ENCODE assay signal across 8 cellular contexts in the genomic region with DNA sequence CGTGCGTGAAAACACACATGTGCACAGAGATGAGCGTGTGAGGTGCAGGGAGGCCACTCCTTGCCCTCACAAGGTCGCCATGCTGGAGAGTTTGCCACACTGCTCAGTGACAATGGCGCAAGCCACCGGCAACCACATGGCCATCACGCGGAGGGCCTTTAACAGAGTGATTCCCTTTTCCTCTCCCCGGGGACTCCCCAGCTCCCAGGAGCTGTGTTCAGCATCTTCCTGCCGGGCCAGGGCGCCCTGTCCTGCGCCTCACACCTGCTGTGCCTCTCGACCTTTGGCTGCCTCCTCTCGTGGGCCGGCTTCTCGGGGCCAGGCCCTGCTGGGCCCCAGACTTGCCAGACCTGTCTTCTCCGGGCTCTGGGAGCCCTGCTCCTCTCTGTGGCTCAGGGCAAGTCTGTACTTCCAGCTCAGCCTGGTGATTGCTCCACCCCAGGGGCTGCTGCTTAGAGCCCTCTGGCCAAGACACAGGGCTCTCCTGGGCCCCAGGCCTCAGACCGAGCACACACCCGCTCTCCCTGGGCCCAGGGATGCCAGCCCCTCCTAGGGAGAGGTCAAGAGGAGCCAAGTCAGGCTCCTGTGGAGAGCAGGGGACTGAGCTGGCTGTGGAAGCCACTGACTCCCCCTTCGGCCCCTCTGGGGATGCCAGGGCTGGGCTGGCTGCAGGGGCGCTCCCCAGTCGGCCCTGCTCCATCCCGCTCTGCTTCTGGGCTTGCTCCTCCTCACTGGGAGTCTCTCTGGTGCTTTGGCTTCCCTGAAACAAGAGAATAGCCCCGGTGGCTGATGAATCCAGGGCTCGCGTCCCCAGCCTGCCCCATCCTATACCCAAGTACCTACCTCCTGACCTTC. TPM values are rescaled to one million over a fixed set of nuclear protein-coding genes. Genes with fewer than 3 reads are reported as not detected.
DNase-seq lines count a peak whose midpoint lies in the region; ATAC-seq, FAIRE-seq and TF ChIP-seq lines count a peak whose summit lies in the region.
"Had no signal": no experiment of that assay in that cellular context is flagged by ENCODE, and none has a peak within 500 bp of the region (broad histone marks: within the 10 kb centered on the region; RNA-seq: fewer than 3 reads in every experiment).

No MANE protein-coding gene starts in this region.

- no peak for FAIRE-seq in HTR-8/SVneo (lab: Jason Lieb, UNC)

- no peak overlapping the region for H3K4me3 ChIP-seq in brain microvascular endothelial cell (ENCODE audit: low read depth, low read length)

- H3K9me3 Mint-ChIP-seq in osteocyte (ENCODE audit: unreplicated experiment): no peaks in the 10 kb centered on the region

- no peak overlapping the region for H3K4me3 Mint-ChIP-seq in osteocyte (ENCODE audit: unreplicated experiment)

- peaks cover 80% of the 10 kb centered on the region for H3K4me1 Mint-ChIP-seq in osteocyte (ENCODE audit: unreplicated experiment)

- ATAC-seq in omental fat pad (ENCODE audit: low FRiP score): no peak

- no peaks in the 10 kb centered on the region for H3K27me3 Mint-ChIP-seq in osteocyte (ENCODE audit: unreplicated experiment)

- H3K27ac ChIP-seq in brain microvascular endothelial cell: peak overlapping the region; percentile 71
- H3K27ac ChIP-seq: VCaP had no signal

- H3K27ac Mint-ChIP-seq in osteocyte (ENCODE audit: unreplicated experiment): peak overlapping the region; percentile 89

- peaks cover 3% of the 10 kb centered on the region for H3K36me3 Mint-ChIP-seq in osteocyte (ENCODE audit: unreplicated experiment)

- DNase-seq in DMS53 (lab: John Stamatoyannopoulos, UW) (peak; percentile 66), brain microvascular endothelial cell (no peak), osteocyte (ENCODE audit: extremely low spot score, unreplicated experiment) (no peak), DMS153 treated with DMSO at 0.1 percent for 48 hours (lab: John Stamatoyannopoulos, UW; ENCODE audit: unreplicated experiment) (no peak), HTR-8/SVneo (ENCODE audit: insufficient read length, low spot score) (no peak), omental fat pad (ENCODE audit: low spot score) (no peak)
- DNase-seq: kidney glomerular epithelial cell had no signal

- in situ Hi-C loops in brain microvascular endothelial cell (cut with HindIII; ENCODE audit: low pct_ligation_motif_present, low sequenced_read_pairs): no loop called here

- peaks cover 26% of the 10 kb centered on the region for H3K36me3 ChIP-seq in brain microvascular endothelial cell (replicated peaks)

- TF ChIP-seq CTCF in brain microvascular endothelial cell (IDR thresholded peaks at IDR 0.05; ENCODE audit: low read depth, low read length, missing control alignments): no peak
- TF ChIP-seq CTCF in osteocyte (IDR thresholded peaks at IDR 0.05): no peak
- TF ChIP-seq CTCF in omental fat pad (IDR thresholded peaks at IDR 0.05): no peak

- no peaks in the 10 kb centered on the region for H3K27me3 ChIP-seq in brain microvascular endothelial cell (replicated peaks)

RNA-seq across cellular contexts. Expression of gene CCDC9B, which starts 5.6 kb away (rescaled TPM):
- 18.0 and 21.6 TPM in 2 replicates for total RNA-seq in osteocyte
- 1 to 10 TPM; 1.1 to 7.4 (median 4.5) TPM for total RNA-seq in omental fat pad

RNA-seq across cellular contexts. Expression of gene INAFM2, which starts 11.7 kb away (rescaled TPM):
- total RNA-seq in osteocyte: 69.0 and 70.3 TPM in 2 replicates
- 10 to 100 TPM in 3 of 4 donors, 1 to 10 TPM in 1; 9.1 to 17.5 (median 12.2) TPM for total RNA-seq in omental fat pad

RNA-seq across cellular contexts. Expression of gene PHGR1, which starts 15.7 kb away (rescaled TPM):
- not detected in 2 replicates for total RNA-seq in osteocyte
- not detected for total RNA-seq in omental fat pad

RNA-seq across cellular contexts. Expression of gene DISP2, which starts 22.9 kb away (rescaled TPM):
- total RNA-seq in osteocyte (1.4 and 1.5 TPM in 2 replicates), omental fat pad (1 to 10 TPM in 1 of 4 donors, under 1 TPM in 3; under 0.01 to 1.1 (median 0.12) TPM)

RNA-seq across cellular contexts. Expression of gene PLCB2, which starts 27.4 kb away (rescaled TPM):
- total RNA-seq in osteocyte (0.40 and 1.2 TPM in 2 replicates), omental fat pad (10 to 100 TPM; 12.0 to 35.1 (median 25.0) TPM)
